Comparison of ENCODE assay signal across 11 cellular contexts in genomic region chrX:156013286-156013953, GRCh38. TPM values are rescaled to one million over a fixed set of nuclear protein-coding genes. Genes with fewer than 3 reads are reported as not detected.
A peak's percentile ranks its signal among the peaks of the same experiment; 100 is the strongest.
DNase-seq lines count a peak whose midpoint lies in the region; ATAC-seq, FAIRE-seq and TF ChIP-seq lines count a peak whose summit lies in the region.
"Not testable (repeated sequence)": the region's sequence is repeated elsewhere in the genome, so short reads cannot be mapped to it uniquely, and the experiment has no call there.
"Had no signal": no experiment of that assay in that cellular context is flagged by ENCODE, and none has a peak within 500 bp of the region (broad histone marks: within the 10 kb centered on the region; RNA-seq: fewer than 3 reads in every experiment).

No MANE protein-coding gene starts in this region.

- not testable (repeated sequence) for TF ChIP-seq CTCF in CD4-positive, alpha-beta T cell (IDR thresholded peaks at IDR 0.05); activated CD8-positive, alpha-beta T cell treated with anti-CD3 and anti-CD28 coated beads for 36 hours (IDR thresholded peaks at IDR 0.05); bronchial epithelial cell (IDR thresholded peaks at IDR 0.05; ENCODE audit: insufficient read depth, low read length, severe bottlenecking)

- H3K4me3 Mint-ChIP-seq in CD4-positive, alpha-beta T cell; activated CD8-positive, alpha-beta T cell treated with anti-CD3 and anti-CD28 coated beads for 36 hours; stimulated activated effector memory CD8-positive, alpha-beta T cell treated with anti-CD3 and anti-CD28 coated beads, Interleukin-12 subunit alpha, Interleukin-12 subunit beta, amount 100 ng/mL, for 72 hours: not testable (repeated sequence)

- not testable (repeated sequence) for H3K9me3 Mint-ChIP-seq in CD4-positive, alpha-beta T cell; activated CD8-positive, alpha-beta T cell treated with anti-CD3 and anti-CD28 coated beads for 36 hours; stimulated activated effector memory CD8-positive, alpha-beta T cell treated with anti-CD3 and anti-CD28 coated beads, Interleukin-12 subunit alpha, Interleukin-12 subunit beta, amount 100 ng/mL, for 72 hours

- not testable (repeated sequence) for H3K27me3 ChIP-seq in CD4-positive, alpha-beta T cell (ENCODE audit: control insufficient read depth, insufficient read depth, low read length); bronchial epithelial cell (ENCODE audit: control insufficient read depth, insufficient read depth, low read length)

- H3K36me3 Mint-ChIP-seq in CD4-positive, alpha-beta T cell (ENCODE audit: low read depth); activated CD8-positive, alpha-beta T cell treated with anti-CD3 and anti-CD28 coated beads for 36 hours (ENCODE audit: low read depth); stimulated activated effector memory CD8-positive, alpha-beta T cell treated with anti-CD3 and anti-CD28 coated beads, Interleukin-12 subunit alpha, Interleukin-12 subunit beta, amount 100 ng/mL, for 72 hours: not testable (repeated sequence)

- H3K9me3 ChIP-seq in CD4-positive, alpha-beta T cell (ENCODE audit: control insufficient read depth, low read length): not testable (repeated sequence)

- DNase-seq in CD4-positive, alpha-beta T cell; activated CD8-positive, alpha-beta T cell treated with anti-CD3 and anti-CD28 coated beads for 36 hours; bronchial epithelial cell (ENCODE audit: low read depth); stimulated activated effector memory CD8-positive, alpha-beta T cell treated with anti-CD3 and anti-CD28 coated beads, Interleukin-12 subunit alpha, Interleukin-12 subunit beta, amount 100 ng/mL, for 72 hours (ENCODE audit: low spot score in 2 of 2): not testable (repeated sequence)

- POLR2A ChIA-PET in CD4-positive, alpha-beta T cell (lab: Charles Lee); activated CD8-positive, alpha-beta T cell treated with anti-CD3 and anti-CD28 coated beads for 36 hours (lab: Charles Lee): not testable (repeated sequence)

- H3K27ac Mint-ChIP-seq in CD4-positive, alpha-beta T cell; activated CD8-positive, alpha-beta T cell treated with anti-CD3 and anti-CD28 coated beads for 36 hours; stimulated activated effector memory CD8-positive, alpha-beta T cell treated with anti-CD3 and anti-CD28 coated beads, Interleukin-12 subunit alpha, Interleukin-12 subunit beta, amount 100 ng/mL, for 72 hours: not testable (repeated sequence)

- intact Hi-C loops in CD4-positive, alpha-beta T cell (cut with DNase I, micrococcal nuclease); activated CD8-positive, alpha-beta T cell treated with anti-CD3 and anti-CD28 coated beads for 36 hours (cut with micrococcal nuclease): not testable (repeated sequence)

- CTCF ChIA-PET in CD4-positive, alpha-beta T cell (lab: Charles Lee); activated CD8-positive, alpha-beta T cell treated with anti-CD3 and anti-CD28 coated beads for 36 hours (lab: Charles Lee): not testable (repeated sequence)

- H3K27ac ChIP-seq in CD4-positive, alpha-beta T cell (ENCODE audit: low read depth, low read length): not testable (repeated sequence)

- H3K4me3 ChIP-seq in bronchial epithelial cell (ENCODE audit: low read depth, low read length): not testable (repeated sequence)

- not testable (repeated sequence) for H3K4me1 Mint-ChIP-seq in CD4-positive, alpha-beta T cell (ENCODE audit: low read depth); activated CD8-positive, alpha-beta T cell treated with anti-CD3 and anti-CD28 coated beads for 36 hours (ENCODE audit: low read depth); stimulated activated effector memory CD8-positive, alpha-beta T cell treated with anti-CD3 and anti-CD28 coated beads, Interleukin-12 subunit alpha, Interleukin-12 subunit beta, amount 100 ng/mL, for 72 hours

- not testable (repeated sequence) for H3K36me3 ChIP-seq in bronchial epithelial cell (ENCODE audit: control insufficient read depth, insufficient read depth, low read length)

- peak; percentile 37 for ATAC-seq in CD4-positive, alpha-beta T cell (ENCODE audit: poor library complexity)
- peak; percentile 77 for ATAC-seq in GM19043 (IDR thresholded peaks at IDR 0.05; ENCODE audit: low read depth, unreplicated experiment)
- ATAC-seq in GM21576 (IDR thresholded peaks at IDR 0.05; ENCODE audit: unreplicated experiment): peak; percentile 68
- ATAC-seq in HG02885 (IDR thresholded peaks at IDR 0.05; ENCODE audit: poor library complexity, unreplicated experiment): peak; percentile 80
- ATAC-seq in HG03520 (IDR thresholded peaks at IDR 0.05; ENCODE audit: unreplicated experiment): peak; percentile 60
- ATAC-seq in activated CD8-positive, alpha-beta T cell treated with anti-CD3 and anti-CD28 coated beads for 36 hours: peak; percentile 91
- peak; percentile 83 for ATAC-seq in stimulated activated effector memory CD8-positive, alpha-beta T cell treated with anti-CD3 and anti-CD28 coated beads, Interleukin-12 subunit alpha, Interleukin-12 subunit beta, amount 100 ng/mL, for 72 hours

- peak; percentile 97 for FAIRE-seq in bronchial epithelial cell (lab: Jason Lieb, UNC)

- not testable (repeated sequence) for H3K27me3 Mint-ChIP-seq in CD4-positive, alpha-beta T cell; activated CD8-positive, alpha-beta T cell treated with anti-CD3 and anti-CD28 coated beads for 36 hours

RNA-seq across cellular contexts. Expression of gene IL9R, which starts 15.9 kb away (rescaled TPM):
- 1 to 10 TPM in 1 of 2 experiments, under 1 TPM in 1; 0.69 to 1.1 TPM for total RNA-seq in CD4-positive, alpha-beta T cell
- total RNA-seq in activated CD8-positive, alpha-beta T cell treated with anti-CD3 and anti-CD28 coated beads for 36 hours: 1 to 10 TPM; 3.8 to 4.5 TPM
- 0.13 TPM in 1 of 2 replicates, not detected in the other for total RNA-seq in bronchial epithelial cell
- total RNA-seq: A172, left ventricle myocardium inferior, Right ventricle myocardium inferior had no signal

Comparison
In these comparisons a context has a peak if more than half of its experiments do, and no peak if none do; other contexts are left out.
1. ATAC-seq: peak in every context shown above with its lines; median percentile 91 in activated CD8-positive, alpha-beta T cell treated with anti-CD3 and anti-CD28 coated beads for 36 hours; 83 in stimulated activated effector memory CD8-positive, alpha-beta T cell treated with anti-CD3 and anti-CD28 coated beads, Interleukin-12 subunit alpha, Interleukin-12 subunit beta, amount 100 ng/mL, for 72 hours; 80 in HG02885; 77 in GM19043; 68 in GM21576; 60 in HG03520; 37 in CD4-positive, alpha-beta T cell.